In genomic region chr13:48640767-48641166, GRCh38 we compare ENCODE assay signal across 32 cellular contexts. TPM values are rescaled to one million over a fixed set of nuclear protein-coding genes. Genes with fewer than 3 reads are reported as not detected.
"Had no signal": no experiment of that assay in that cellular context is flagged by ENCODE, and none has a peak within 500 bp of the region (broad histone marks: within the 10 kb centered on the region; RNA-seq: fewer than 3 reads in every experiment).

No MANE protein-coding gene starts in this region.

- H3K27ac Mint-ChIP-seq: mesothelial cell of epicardium; naive B cell; neural progenitor cell; stimulated activated naive B cell treated with anti-CD40 and anti-IgM and Interleukin-4, amounts not matched to agents 10 μg/mL and 1 μg/mL and 100 μg/mL, for 72 hours had no signal

- H3K36me3 ChIP-seq: left lung, lower lobe of right lung, neural progenitor cell, neutrophil, right atrium auricular region, right lobe of liver, stomach, thyroid gland, transverse colon, upper lobe of left lung, vagina had no signal

- DNase-seq: hippocampal formation; kidney glomerular epithelial cell; left cardiac atrium; left lung; lower lobe of right lung; mammary epithelial cell; mesenchymal stem cell; naive B cell; occipital lobe; right lobe of liver; stimulated activated CD4-positive, alpha-beta T cell treated with anti-CD3 and anti-CD28 coated beads, Interleukin-1b, Interleukin-23, amount 100 ng/mL, for 48 hours; stimulated activated CD4-positive, alpha-beta T cell treated with anti-CD3 and anti-CD28 coated beads, Interleukin-2, amount 100 ng/mL, for 48 hours; stimulated activated CD4-positive, alpha-beta T cell treated with anti-CD3 and anti-CD28 coated beads, Interleukin-4, amount 100 ng/mL, for 4 hours; stimulated activated CD8-positive, alpha-beta memory T cell treated with anti-CD3 and anti-CD28 coated beads, Interleukin-4, amount 100 ng/mL, for 48 hours; stimulated activated naive B cell treated with anti-CD40 and anti-IgM and Interleukin-4, amounts not matched to agents 10 μg/mL and 1 μg/mL and 100 μg/mL, for 72 hours; stimulated activated naive CD8-positive, alpha-beta T cell treated with anti-CD3 and anti-CD28 coated beads, Interleukin-15, Interleukin-2, amounts not matched to agents 100 U/mL and 50 U/mL, for 24 hours; stomach; testis; thyroid gland; transverse colon; upper lobe of left lung had no signal

- H3K4me3 ChIP-seq: left lung, lower lobe of right lung, neural progenitor cell, right atrium auricular region, right lobe of liver, smooth muscle cell, stomach, testis, thyroid gland, transverse colon, upper lobe of left lung, vagina had no signal

- H3K27ac ChIP-seq: left lung, lower lobe of right lung, neural progenitor cell, neutrophil, parathyroid adenoma, right atrium auricular region, right lobe of liver, stomach, testis, thyroid gland, transverse colon, upper lobe of left lung, vagina had no signal

- H3K9me3 ChIP-seq: neutrophil, right lobe of liver, testis, thyroid gland, transverse colon, vagina had no signal

- H3K36me3 Mint-ChIP-seq: neural progenitor cell had no signal

- H3K4me1 ChIP-seq: left lung, lower lobe of right lung, neural progenitor cell, parathyroid adenoma, right atrium auricular region, right lobe of liver, stomach, testis, upper lobe of left lung, vagina had no signal

- FAIRE-seq: keratinocyte had no signal

- H3K4me1 Mint-ChIP-seq: naive B cell; stimulated activated naive B cell treated with anti-CD40 and anti-IgM and Interleukin-4, amounts not matched to agents 10 μg/mL and 1 μg/mL and 100 μg/mL, for 72 hours had no signal

- H3K27me3 ChIP-seq: left lung, neural progenitor cell, neutrophil, right atrium auricular region, right lobe of liver, stomach, testis, thyroid gland, transverse colon, upper lobe of left lung, vagina had no signal

- H3K4me3 Mint-ChIP-seq: mesothelial cell of epicardium; naive B cell; natural killer cell treated with Interleukin-12 subunit alpha and Interleukin-12 subunit beta and Interleukin-15 and Interleukin-18, amount 100 ng/mL, for 72 hours; neural progenitor cell; stimulated activated naive B cell treated with anti-CD40 and anti-IgM and Interleukin-4, amounts not matched to agents 10 μg/mL and 1 μg/mL and 100 μg/mL, for 72 hours had no signal

- ATAC-seq: left cardiac atrium; left lung; lower lobe of right lung; natural killer cell treated with Interleukin-12 subunit alpha and Interleukin-12 subunit beta and Interleukin-15 and Interleukin-18, amount 100 ng/mL, for 72 hours; right lobe of liver; stimulated activated naive B cell treated with anti-CD40 and anti-IgM and Interleukin-4, amounts not matched to agents 10 μg/mL and 1 μg/mL and 100 μg/mL, for 72 hours; stimulated activated naive CD8-positive, alpha-beta T cell treated with anti-CD3 and anti-CD28 coated beads, Interleukin-15, Interleukin-2, amounts not matched to agents 100 U/mL and 50 U/mL, for 24 hours had no signal

RNA-seq across cellular contexts. Expression of gene CYSLTR2, which starts 13.0 kb away (rescaled TPM):
- total RNA-seq: mammary epithelial cell, osteocyte, pulmonary artery endothelial cell had no signal
- polyA plus RNA-seq: keratinocyte, mammary epithelial cell had no signal
